Comparison of ENCODE assay signal across 1 cellular context in the genomic region with DNA sequence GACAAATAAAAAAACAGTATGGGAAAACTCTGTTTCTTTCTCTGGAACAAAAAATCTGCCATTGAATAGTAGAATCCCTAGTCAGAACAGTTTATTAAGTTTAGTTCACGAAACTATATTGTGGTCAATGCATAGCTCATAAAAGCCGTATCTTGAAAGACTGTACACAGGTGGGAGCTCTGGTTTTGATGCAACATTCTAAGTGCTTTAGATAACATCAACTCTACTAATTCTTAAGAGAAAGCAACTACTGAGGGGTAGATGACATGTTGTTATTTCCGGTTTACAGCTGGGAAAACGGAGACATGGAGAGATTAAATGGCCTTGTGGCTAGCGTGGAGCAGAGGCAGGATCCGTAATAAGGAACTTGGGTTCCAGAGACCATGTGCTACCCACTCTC.
TF ChIP-seq lines count a peak whose summit lies in the region.

No MANE protein-coding gene starts in this region.

TF ChIP-seq in H1, 55 proteins besides CTCF, POLR2A, EP300 and RAD21:
- TF ChIP-seq BCL11A (IDR thresholded peaks at IDR 0.05; ENCODE audit: low read depth in 2 of 2, low read length in 2 of 2) (no peak), CBX5 (IDR thresholded peaks at IDR 0.05; ENCODE audit: low read depth, low read length) (no peak), POU5F1 (IDR thresholded peaks at IDR 0.05; ENCODE audit: low read depth, low read length) (no peak), CBX8 (IDR thresholded peaks at IDR 0.05; ENCODE audit: borderline replicate concordance, low read depth, low read length) (no peak), ZNF274 (IDR thresholded peaks at IDR 0.05; ENCODE audit: borderline replicate concordance, extremely low read depth, low read length) (no peak), NRF1 (IDR thresholded peaks at IDR 0.05; ENCODE audit: low read depth, low read length) (no peak), PHF8 (conservative IDR thresholded peaks at IDR 0.05; ENCODE audit: low read depth, low read length) (no peak), KDM5A (IDR thresholded peaks at IDR 0.05; ENCODE audit: low read length) (no peak), NANOG (IDR thresholded peaks at IDR 0.05; ENCODE audit: insufficient read depth, low read depth, low read length, poor library complexity, severe bottlenecking) (no peak), SIRT6 (IDR thresholded peaks at IDR 0.05; ENCODE audit: low read length) (no peak), EZH2 (IDR thresholded peaks at IDR 0.05; ENCODE audit: low read depth, low read length, severe bottlenecking) (no peak), BRCA1 (IDR thresholded peaks at IDR 0.05; ENCODE audit: low read depth, low read length) (no peak), TBP (IDR thresholded peaks at IDR 0.05; ENCODE audit: low read depth, low read length) (no peak), KDM4A (IDR thresholded peaks at IDR 0.05; ENCODE audit: low read depth, low read length, severe bottlenecking) (no peak)
- TF ChIP-seq, protein P1, sequence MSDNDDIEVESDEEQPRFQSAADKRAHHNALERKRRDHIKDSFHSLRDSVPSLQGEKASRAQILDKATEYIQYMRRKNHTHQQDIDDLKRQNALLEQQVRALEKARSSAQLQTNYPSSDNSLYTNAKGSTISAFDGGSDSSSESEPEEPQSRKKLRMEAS (IDR thresholded peaks at IDR 0.05): no peak
TF ChIP-seq in H1: peak in this region for 0.
